Comparison of ENCODE assay signal across 13 cellular contexts in genomic region chr9:75096796-75097195, GRCh38.
"Had no signal": no experiment of that assay in that cellular context is flagged by ENCODE, and none has a peak within 500 bp of the region (broad histone marks: within the 10 kb centered on the region; RNA-seq: fewer than 3 reads in every experiment).

No MANE protein-coding gene starts in this region.

- H3K36me3 ChIP-seq: upper lobe of right lung had no signal

- H3K9me3 ChIP-seq: testis, upper lobe of right lung had no signal

- H3K27ac ChIP-seq: testis, upper lobe of right lung had no signal

- DNase-seq: activated CD4-positive, alpha-beta T cell treated with anti-CD3 and anti-CD28 coated beads for 4 hours; activated CD8-positive, alpha-beta memory T cell treated with anti-CD3 and anti-CD28 coated beads, Interleukin-2, amount 50 U/mL, for 4 hours; activated CD8-positive, alpha-beta T cell treated with anti-CD3 and anti-CD28 coated beads for 36 hours; activated naive CD4-positive, alpha-beta T cell; caudate nucleus; cortex of kidney; effector CD8-positive, alpha-beta T cell; glutamatergic neuron; nephron progenitor cell; stimulated activated CD4-positive, alpha-beta T cell treated with anti-CD3 and anti-CD28 coated beads, Interleukin-4, amount 100 ng/mL, for 24 hours; stimulated activated naive CD8-positive, alpha-beta T cell treated with anti-CD3 and anti-CD28 coated beads, Interleukin-15, amount 100 ng/mL, for 72 hours; testis; upper lobe of right lung had no signal

- ATAC-seq: activated CD8-positive, alpha-beta T cell treated with anti-CD3 and anti-CD28 coated beads for 36 hours; stimulated activated naive CD8-positive, alpha-beta T cell treated with anti-CD3 and anti-CD28 coated beads, Interleukin-15, amount 100 ng/mL, for 72 hours; upper lobe of right lung had no signal

- H3K27me3 ChIP-seq: testis, upper lobe of right lung had no signal

- H3K4me3 ChIP-seq: testis, upper lobe of right lung had no signal

- H3K4me3 Mint-ChIP-seq: activated CD8-positive, alpha-beta T cell treated with anti-CD3 and anti-CD28 coated beads for 36 hours; nephron progenitor cell; stimulated activated naive CD8-positive, alpha-beta T cell treated with anti-CD3 and anti-CD28 coated beads, Interleukin-15, amount 100 ng/mL, for 72 hours had no signal

- H3K27me3 Mint-ChIP-seq: activated CD8-positive, alpha-beta T cell treated with anti-CD3 and anti-CD28 coated beads for 36 hours; stimulated activated naive CD8-positive, alpha-beta T cell treated with anti-CD3 and anti-CD28 coated beads, Interleukin-15, amount 100 ng/mL, for 72 hours had no signal

- H3K27ac Mint-ChIP-seq: nephron progenitor cell had no signal

- H3K9me3 Mint-ChIP-seq: activated CD8-positive, alpha-beta T cell treated with anti-CD3 and anti-CD28 coated beads for 36 hours; nephron progenitor cell; stimulated activated naive CD8-positive, alpha-beta T cell treated with anti-CD3 and anti-CD28 coated beads, Interleukin-15, amount 100 ng/mL, for 72 hours had no signal
